Comparison of ENCODE assay signal across 12 cellular contexts in the genomic region with DNA sequence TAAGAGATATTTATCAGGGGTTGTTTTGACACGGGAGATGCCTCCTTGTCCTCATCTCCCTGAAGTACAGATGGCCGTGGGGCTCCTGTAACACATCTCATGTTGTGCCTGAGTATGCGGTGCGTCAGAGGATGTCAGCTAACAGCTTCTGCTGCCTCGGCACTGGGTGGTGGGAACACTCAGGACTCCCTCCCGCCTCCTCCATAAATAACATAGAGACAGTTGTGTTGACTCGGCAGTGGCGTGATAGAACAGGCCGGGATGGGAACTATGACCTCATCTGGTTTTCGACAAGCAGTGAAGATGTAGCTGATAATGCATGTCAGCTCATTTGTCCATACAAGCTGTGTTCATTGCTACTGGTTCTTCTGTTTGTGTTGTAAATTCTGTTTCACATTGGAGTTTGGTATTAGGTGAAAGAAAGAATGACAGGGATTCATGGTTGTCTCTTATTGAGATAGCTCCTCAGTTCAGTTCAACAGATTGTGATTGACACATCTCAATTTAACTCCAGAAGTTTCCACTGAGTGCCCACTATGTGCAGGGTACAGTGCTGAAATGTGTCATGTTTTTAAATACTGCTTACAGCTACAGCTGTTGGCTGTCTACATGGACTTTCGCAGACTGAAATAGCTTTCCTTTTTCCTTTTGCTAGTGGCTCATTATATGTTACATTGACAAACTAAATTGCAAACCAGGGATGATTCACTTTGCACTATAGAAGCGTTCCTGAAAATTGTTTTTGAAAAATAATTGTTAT.
DNase-seq lines count a peak whose midpoint lies in the region; ATAC-seq and TF ChIP-seq lines count a peak whose summit lies in the region.
"Had no signal": no experiment of that assay in that cellular context is flagged by ENCODE, and none has a peak within 500 bp of the region (broad histone marks: within the 10 kb centered on the region; RNA-seq: fewer than 3 reads in every experiment).

No MANE protein-coding gene starts in this region.

- intact Hi-C loops in lower lobe of right lung (cut with DNase I), result no loop called here

- H3K27me3 ChIP-seq in lower lobe of right lung (ENCODE audit: low read depth), result no peaks in the 10 kb centered on the region

- ATAC-seq in lower lobe of right lung, result peak; percentile 18 to 46
- no peak for ATAC-seq in GM18858 (IDR thresholded peaks at IDR 0.05; ENCODE audit: unreplicated experiment)
- ATAC-seq in HG03442 (IDR thresholded peaks at IDR 0.05; ENCODE audit: unreplicated experiment), result no peak
- ATAC-seq: effector memory CD8-positive, alpha-beta T cell had no signal

- H3K4me1 ChIP-seq in lower lobe of right lung, result peaks cover 3% of the 10 kb centered on the region

- TF ChIP-seq CTCF in cardiac fibroblast (IDR thresholded peaks at IDR 0.05; ENCODE audit: low read depth, low read length) (no peak), lower lobe of right lung (IDR thresholded peaks at IDR 0.05) (no peak)

- DNase-seq in DMS53 treated with DMSO at 0.1 percent for 48 hours (lab: John Stamatoyannopoulos, UW; ENCODE audit: unreplicated experiment) (peak; percentile 99), NCI-H2107 treated with DMSO at 0.1 percent for 48 hours (lab: John Stamatoyannopoulos, UW; ENCODE audit: unreplicated experiment) (peak; percentile 58), cardiac fibroblast (ENCODE audit: low read depth in 2 of 2) (peak; percentile 60 to 61), lower lobe of right lung (no peak), glomerular visceral epithelial cell (ENCODE audit: extremely low spot score) (no peak), OCI-M2 (lab: John Stamatoyannopoulos, UW; ENCODE audit: unreplicated experiment) (no peak)
- DNase-seq: activated CD4-positive, alpha-beta T cell treated with anti-CD3 and anti-CD28 coated beads, Interleukin-2, amount 50 U/mL, for 48 hours; effector memory CD8-positive, alpha-beta T cell; KBM-7 had no signal

- H3K9me3 ChIP-seq in lower lobe of right lung, result no peaks in the 10 kb centered on the region

- no peak overlapping the region for H3K4me3 ChIP-seq in cardiac fibroblast (replicated peaks in 1 of 2; ENCODE audit: low read depth in 2 of 2, low read length in 2 of 2)
- no peak overlapping the region for H3K4me3 ChIP-seq in lower lobe of right lung

- no peaks in the 10 kb centered on the region for H3K36me3 ChIP-seq in lower lobe of right lung

- H3K27ac ChIP-seq in lower lobe of right lung, result no peak overlapping the region
- H3K27ac ChIP-seq: C4-2B had no signal

Comparison
In these comparisons a context has a peak if more than half of its experiments do, and no peak if none do; other contexts are left out.
1. DNase-seq: peak in DMS53 treated with DMSO at 0.1 percent for 48 hours (single experiment), NCI-H2107 treated with DMSO at 0.1 percent for 48 hours (single experiment) and cardiac fibroblast (2 of 2); none in lower lobe of right lung (single experiment), glomerular visceral epithelial cell (single experiment) and OCI-M2 (single experiment).
2. ATAC-seq: peak in lower lobe of right lung (2 of 2); none in GM18858 (single experiment) and HG03442 (single experiment).